Comparison of ENCODE assay signal across 19 cellular contexts in genomic region chr18:58348947-58349346, GRCh38.
A peak's percentile ranks its signal among the peaks of the same experiment; 100 is the strongest.
DNase-seq lines count a peak whose midpoint lies in the region; ATAC-seq and TF ChIP-seq lines count a peak whose summit lies in the region.
"Had no signal": no experiment of that assay in that cellular context is flagged by ENCODE, and none has a peak within 500 bp of the region (broad histone marks: within the 10 kb centered on the region; RNA-seq: fewer than 3 reads in every experiment).

No MANE protein-coding gene starts in this region.

- peaks cover 54% of the 10 kb centered on the region for H3K4me1 Mint-ChIP-seq in brain

- no peaks in the 10 kb centered on the region for H4K20me1 ChIP-seq in neural cell (ENCODE audit: insufficient read depth)

- WGBS in body of pancreas, 2 donors = 68 to 69% methylated on average over 7 of the region's 7 CpGs

- H3K4me3 Mint-ChIP-seq in brain = no peak overlapping the region

- no peaks in the 10 kb centered on the region for H3K27me3 ChIP-seq in neural cell (ENCODE audit: insufficient read depth, low read depth, low read length)
- H3K27me3 ChIP-seq in body of pancreas = no peaks in the 10 kb centered on the region
- H3K27me3 ChIP-seq: SJCRH30 had no signal

- H2AFZ ChIP-seq in neural cell (ENCODE audit: low read depth, low read length) = no peak overlapping the region

- TF ChIP-seq POLR2A in body of pancreas (IDR thresholded peaks at IDR 0.05) = no peak

- peak; percentile 75 for DNase-seq in NOMO-1 treated with DMSO at 0.1 percent for 48 hours (lab: John Stamatoyannopoulos, UW; ENCODE audit: unreplicated experiment)
- no peak for DNase-seq in NOMO-1 (lab: John Stamatoyannopoulos, UW; ENCODE audit: unreplicated experiment in 2 of 2)
- no peak for DNase-seq in NCI-H2107 (lab: John Stamatoyannopoulos, UW)
- no peak for DNase-seq in body of pancreas
- DNase-seq: DMS 273 treated with DMSO at 0.1 percent for 48 hours, GDM1, IMR-90, Karpas-422, MM.1S, NCI-H1092 treated with DMSO at 0.1 percent for 48 hours, NCI-H1694, NCI-H526, PC-3, SJCRH30 had no signal

- no peaks in the 10 kb centered on the region for H3K9me2 ChIP-seq in neural cell (ENCODE audit: insufficient read depth, low read length)

- peak overlapping the region; percentile 0 for H3K9ac ChIP-seq in neural cell (ENCODE audit: low read length)

- H3K27me3 Mint-ChIP-seq in brain = no peaks in the 10 kb centered on the region

- no peaks in the 10 kb centered on the region for H3K4me1 ChIP-seq in body of pancreas

- no peak for TF ChIP-seq RAD21 in neural cell (conservative IDR thresholded peaks at IDR 0.05)

- H3K27ac ChIP-seq in neural cell (ENCODE audit: low read length) = peak overlapping the region; percentile 64
- H3K27ac ChIP-seq in body of pancreas = no peak overlapping the region
- H3K27ac ChIP-seq: 22Rv1, SJCRH30 had no signal

- H3K9me3 ChIP-seq in neural cell (ENCODE audit: low read length) = no peaks in the 10 kb centered on the region
- no peaks in the 10 kb centered on the region for H3K9me3 ChIP-seq in body of pancreas
- H3K9me3 ChIP-seq: SJCRH30 had no signal

- no peak for TF ChIP-seq EP300 in neural cell (conservative IDR thresholded peaks at IDR 0.05; ENCODE audit: poor library complexity, severe bottlenecking)

- no peak overlapping the region for H3K4me2 ChIP-seq in neural cell (ENCODE audit: low read length)

- peak overlapping the region; percentile 9 for H3K4me3 ChIP-seq in neural cell (ENCODE audit: low read length)
- H3K4me3 ChIP-seq in body of pancreas = no peak overlapping the region
- H3K4me3 ChIP-seq: SJCRH30 had no signal

- H3K79me2 ChIP-seq in neural cell (replicated peaks; ENCODE audit: insufficient read depth, low read length) = no peaks in the 10 kb centered on the region

- peaks cover 9% of the 10 kb centered on the region for H3F3A ChIP-seq in neural cell (ENCODE audit: insufficient read depth, low read length, poor library complexity, severe bottlenecking)

- peaks cover 3% of the 10 kb centered on the region for H3K36me3 ChIP-seq in neural cell (ENCODE audit: insufficient read depth, low read length)
- H3K36me3 ChIP-seq in body of pancreas (replicated peaks in 1 of 2; ENCODE audit: insufficient read depth in 1 of 2, low read depth in 2 of 2) = peaks cover 5 to 7% of the 10 kb centered on the region in 2 donors
- H3K36me3 ChIP-seq: SJCRH30 had no signal

- TF ChIP-seq CTCF in brain (conservative IDR thresholded peaks at IDR 0.05) = no peak
- TF ChIP-seq CTCF in neural cell (IDR thresholded peaks at IDR 0.05; ENCODE audit: poor library complexity, severe bottlenecking) = no peak
- no peak for TF ChIP-seq CTCF in body of pancreas (IDR thresholded peaks at IDR 0.05)

- H3K27ac Mint-ChIP-seq in brain = peak overlapping the region in 4 of 5 experiments; percentile 12 to 66 (median 56)

- peaks cover 56% of the 10 kb centered on the region for H3K36me3 Mint-ChIP-seq in brain

- no peaks in the 10 kb centered on the region for H3K9me3 Mint-ChIP-seq in brain

- intact Hi-C loops in body of pancreas (cut with DNase I) = no loop called here

- ATAC-seq in HG03439 (IDR thresholded peaks at IDR 0.05; ENCODE audit: unreplicated experiment) = no peak
- no peak for ATAC-seq in HG03175 (IDR thresholded peaks at IDR 0.05; ENCODE audit: unreplicated experiment)
- ATAC-seq in body of pancreas = no peak
- ATAC-seq: PC-3 had no signal

TF ChIP-seq in neural cell, 6 proteins besides CTCF, POLR2A, EP300 and RAD21:
- no peak for TF ChIP-seq TAF1 (IDR thresholded peaks at IDR 0.05; ENCODE audit: low read depth)
- TF ChIP-seq, protein P1, sequence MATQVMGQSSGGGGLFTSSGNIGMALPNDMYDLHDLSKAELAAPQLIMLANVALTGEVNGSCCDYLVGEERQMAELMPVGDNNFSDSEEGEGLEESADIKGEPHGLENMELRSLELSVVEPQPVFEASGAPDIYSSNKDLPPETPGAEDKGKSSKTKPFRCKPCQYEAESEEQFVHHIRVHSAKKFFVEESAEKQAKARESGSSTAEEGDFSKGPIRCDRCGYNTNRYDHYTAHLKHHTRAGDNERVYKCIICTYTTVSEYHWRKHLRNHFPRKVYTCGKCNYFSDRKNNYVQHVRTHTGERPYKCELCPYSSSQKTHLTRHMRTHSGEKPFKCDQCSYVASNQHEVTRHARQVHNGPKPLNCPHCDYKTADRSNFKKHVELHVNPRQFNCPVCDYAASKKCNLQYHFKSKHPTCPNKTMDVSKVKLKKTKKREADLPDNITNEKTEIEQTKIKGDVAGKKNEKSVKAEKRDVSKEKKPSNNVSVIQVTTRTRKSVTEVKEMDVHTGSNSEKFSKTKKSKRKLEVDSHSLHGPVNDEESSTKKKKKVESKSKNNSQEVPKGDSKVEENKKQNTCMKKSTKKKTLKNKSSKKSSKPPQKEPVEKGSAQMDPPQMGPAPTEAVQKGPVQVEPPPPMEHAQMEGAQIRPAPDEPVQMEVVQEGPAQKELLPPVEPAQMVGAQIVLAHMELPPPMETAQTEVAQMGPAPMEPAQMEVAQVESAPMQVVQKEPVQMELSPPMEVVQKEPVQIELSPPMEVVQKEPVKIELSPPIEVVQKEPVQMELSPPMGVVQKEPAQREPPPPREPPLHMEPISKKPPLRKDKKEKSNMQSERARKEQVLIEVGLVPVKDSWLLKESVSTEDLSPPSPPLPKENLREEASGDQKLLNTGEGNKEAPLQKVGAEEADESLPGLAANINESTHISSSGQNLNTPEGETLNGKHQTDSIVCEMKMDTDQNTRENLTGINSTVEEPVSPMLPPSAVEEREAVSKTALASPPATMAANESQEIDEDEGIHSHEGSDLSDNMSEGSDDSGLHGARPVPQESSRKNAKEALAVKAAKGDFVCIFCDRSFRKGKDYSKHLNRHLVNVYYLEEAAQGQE (IDR thresholded peaks at IDR 0.05; ENCODE audit: borderline replicate concordance) = no peak
- TF ChIP-seq EZH2 (IDR thresholded peaks at IDR 0.05; ENCODE audit: borderline replicate concordance, insufficient read depth, low read length, poor library complexity, severe bottlenecking) = no peak
- no peak for TF ChIP-seq POLR2AphosphoS5 (IDR thresholded peaks at IDR 0.05)
- TF ChIP-seq SMC3 (conservative IDR thresholded peaks at IDR 0.05; ENCODE audit: poor library complexity) = no peak
- no peak for TF ChIP-seq MXI1 (conservative IDR thresholded peaks at IDR 0.05; ENCODE audit: poor library complexity, severe bottlenecking)
